9 cellular contexts compared by ENCODE assay signal in genomic region chr11:75768909-75769771, GRCh38. TPM values are rescaled to one million over a fixed set of nuclear protein-coding genes. Genes with fewer than 3 reads are reported as not detected.
DNase-seq lines count a peak whose midpoint lies in the region; ATAC-seq, FAIRE-seq and TF ChIP-seq lines count a peak whose summit lies in the region.
"Had no signal": no experiment of that assay in that cellular context is flagged by ENCODE, and none has a peak within 500 bp of the region (broad histone marks: within the 10 kb centered on the region; RNA-seq: fewer than 3 reads in every experiment).

No MANE protein-coding gene starts in this region.

- no peak for TF ChIP-seq CTCF in foreskin fibroblast (IDR thresholded peaks at IDR 0.05; ENCODE audit: low read depth, low read length)
- no peak for TF ChIP-seq CTCF in prostate gland (IDR thresholded peaks at IDR 0.05)

- H3K4me3 ChIP-seq in foreskin fibroblast (ENCODE audit: low read depth in 1 of 2, low read length in 2 of 2) (peak overlapping the region; percentile 40 to 48), prostate gland (peak overlapping the region; percentile 28 to 43)

- no peaks in the 10 kb centered on the region for H3K36me3 ChIP-seq in prostate gland

- H3K27me3 ChIP-seq in prostate gland (replicated peaks; ENCODE audit: insufficient read depth), result no peaks in the 10 kb centered on the region

- no peaks in the 10 kb centered on the region for H3K9me3 ChIP-seq in prostate gland

- ATAC-seq in GM21619 (IDR thresholded peaks at IDR 0.05; ENCODE audit: unreplicated experiment) (no peak), GM18873 (IDR thresholded peaks at IDR 0.05; ENCODE audit: low FRiP score, unreplicated experiment) (no peak), HG02870 (IDR thresholded peaks at IDR 0.05; ENCODE audit: unreplicated experiment) (no peak)

- H3K27ac ChIP-seq in prostate gland, result no peak overlapping the region

- peak; percentile 27 for FAIRE-seq in GM12892 (lab: Jason Lieb, UNC)

- H3K4me1 ChIP-seq in prostate gland (replicated peaks), result no peaks in the 10 kb centered on the region

- intact Hi-C loops in prostate gland (cut with DNase I), result no loop called here

- DNase-seq in GM12892 (ENCODE audit: insufficient read length) (peak; percentile 31), RKO (ENCODE audit: low spot score) (peak; percentile 8), foreskin fibroblast (no peak), prostate gland (ENCODE audit: low spot score) (peak; percentile 13), ureter (ENCODE audit: low spot score) (no peak)

- TF ChIP-seq POLR2A in GM12892 (IDR thresholded peaks at IDR 0.05; ENCODE audit: low read depth, low read length) (no peak), prostate gland (IDR thresholded peaks at IDR 0.05) (no peak)

- 15% methylated on average over 41 of the region's 46 CpGs for WGBS in prostate gland

RNA-seq across cellular contexts. Expression of gene DGAT2, which starts 0.6 kb away (rescaled TPM):
- polyA plus RNA-seq in GM12892 (2012; ENCODE audit: missing spikeins), result 11.6 TPM
- total RNA-seq in prostate gland, result 10 to 100 TPM in 1 of 2 donors, 1 to 10 TPM in 1; 5.6 to 24.6 TPM
- 24.0 TPM for total RNA-seq in ureter

RNA-seq across cellular contexts. Expression of gene UVRAG, which starts 45.9 kb away (rescaled TPM):
- polyA plus RNA-seq in GM12892 (2012; ENCODE audit: missing spikeins), result 34.1 TPM
- total RNA-seq in prostate gland, result 10 to 100 TPM; 13.9 to 25.2 TPM
- total RNA-seq in ureter, result 33.6 TPM

RNA-seq across cellular contexts. Expression of gene MOGAT2, which starts 51.5 kb away (rescaled TPM):
- 0.40 TPM for polyA plus RNA-seq in GM12892 (2012; ENCODE audit: missing spikeins)
- total RNA-seq in prostate gland (1 to 10 TPM in 1 of 2 donors, under 1 TPM in 1; 0.62 to 4.1 TPM), ureter (8.2 TPM)
- total RNA-seq: T-helper 1 cell treated with Interleukin-12 subunit alpha and Interleukin-12 subunit beta and Interleukin-4 antibody, amounts not matched to agents 30 ng/mL and 1 ng/mL, for 36 hours had no signal

Comparison
In these comparisons a context has a peak if more than half of its experiments do, and no peak if none do; other contexts are left out.
1. DNase-seq: peak in GM12892 (single experiment), RKO (single experiment) and prostate gland (single experiment); none in foreskin fibroblast (0 of 2) and ureter (single experiment).